Comparison of ENCODE assay signal across 8 cellular contexts in genomic region chr13:21175656-21176194, GRCh38. TPM values are rescaled to one million over a fixed set of nuclear protein-coding genes. Genes with fewer than 3 reads are reported as not detected.
A peak's percentile ranks its signal among the peaks of the same experiment; 100 is the strongest.
DNase-seq lines count a peak whose midpoint lies in the region; ATAC-seq and TF ChIP-seq lines count a peak whose summit lies in the region.

No MANE protein-coding gene starts in this region.

- H3K27ac ChIP-seq in 22Rv1: peak overlapping the region; percentile 96
- peak overlapping the region; percentile 85 for H3K27ac ChIP-seq in subcutaneous abdominal adipose tissue (ENCODE audit: low read depth, low read length)

- H3K4me1 Mint-ChIP-seq in activated CD8-positive, alpha-beta T cell treated with anti-CD3 and anti-CD28 coated beads, Interleukin-2, amount 10 ng/mL, durations not matched to agents 7 days and 5 days (ENCODE audit: low read depth): peaks cover 31% of the 10 kb centered on the region

- H3K27me3 ChIP-seq in H7 (ENCODE audit: control insufficient read depth, insufficient read depth, low read length): no peaks in the 10 kb centered on the region
- H3K27me3 ChIP-seq in subcutaneous abdominal adipose tissue (ENCODE audit: control insufficient read depth in 5 of 5, insufficient read depth in 4 of 5, low read length in 5 of 5): no peaks in the 10 kb centered on the region

- H3K36me3 Mint-ChIP-seq in activated CD8-positive, alpha-beta T cell treated with anti-CD3 and anti-CD28 coated beads, Interleukin-2, amount 10 ng/mL, durations not matched to agents 7 days and 5 days (ENCODE audit: low read depth): peaks cover 35% of the 10 kb centered on the region

- H3K27me3 Mint-ChIP-seq in activated CD8-positive, alpha-beta T cell treated with anti-CD3 and anti-CD28 coated beads, Interleukin-2, amount 10 ng/mL, durations not matched to agents 7 days and 5 days (ENCODE audit: low read depth): no peaks in the 10 kb centered on the region

- POLR2A ChIA-PET in activated CD8-positive, alpha-beta T cell treated with anti-CD3 and anti-CD28 coated beads, Interleukin-2, amount 10 ng/mL, durations not matched to agents 7 days and 5 days (lab: Charles Lee): interaction anchor here (0.6 to 2.6 kb wide), 21 partner anchors 7 to 471 kb away, joined by 3 to 40 read pairs (median 5); partner anchors contain the start of genes EEF1AKMT1, MICU2 and XPO4

- intact Hi-C loops in posterior vena cava (cut with DNase I): loop anchor here in 1 of 2 donors (5.0 kb wide), 1 partner anchor 233 kb away; no protein-coding TSS in a partner anchor

- no peak for TF ChIP-seq CTCF in 22Rv1 (IDR thresholded peaks at IDR 0.05)

- CTCF ChIA-PET in activated CD8-positive, alpha-beta T cell treated with anti-CD3 and anti-CD28 coated beads, Interleukin-2, amount 10 ng/mL, durations not matched to agents 7 days and 5 days (lab: Charles Lee): interaction anchor here (1.1 to 3.1 kb wide), 7 partner anchors 10 to 233 kb away, joined by 3 to 13 read pairs (median 7); no protein-coding TSS in a partner anchor

- DNase-seq in H7: no peak
- DNase-seq in activated CD8-positive, alpha-beta T cell treated with anti-CD3 and anti-CD28 coated beads, Interleukin-2, amount 10 ng/mL, durations not matched to agents 7 days and 5 days: no peak
- DNase-seq in posterior vena cava (ENCODE audit: low spot score): no peak
- DNase-seq in NCI-H146 (lab: John Stamatoyannopoulos, UW): no peak
- DNase-seq in hepatic stellate cell (ENCODE audit: low spot score): no peak

- H3K9me3 Mint-ChIP-seq in activated CD8-positive, alpha-beta T cell treated with anti-CD3 and anti-CD28 coated beads, Interleukin-2, amount 10 ng/mL, durations not matched to agents 7 days and 5 days (ENCODE audit: insufficient read depth): no peaks in the 10 kb centered on the region

- H3K36me3 ChIP-seq in H7 (replicated peaks; ENCODE audit: control insufficient read depth, insufficient read depth, low read length) (peaks cover 6% of the 10 kb centered on the region), subcutaneous abdominal adipose tissue (ENCODE audit: control insufficient read depth in 5 of 5, insufficient read depth in 5 of 5, low read length in 5 of 5) (no peaks in the 10 kb centered on the region)

- H3K27ac Mint-ChIP-seq in activated CD8-positive, alpha-beta T cell treated with anti-CD3 and anti-CD28 coated beads, Interleukin-2, amount 10 ng/mL, durations not matched to agents 7 days and 5 days: peak overlapping the region; percentile 97

- H3K9me3 ChIP-seq in iPS-18c (ENCODE audit: control insufficient read depth, insufficient read depth, low read length): no peaks in the 10 kb centered on the region
- H3K9me3 ChIP-seq in subcutaneous abdominal adipose tissue (ENCODE audit: control insufficient read depth in 5 of 5, low read length in 5 of 5): no peaks in the 10 kb centered on the region

- peaks cover 0 to 21% (median 15%) of the 10 kb centered on the region in 5 donors for H3K4me1 ChIP-seq in subcutaneous abdominal adipose tissue (ENCODE audit: control insufficient read depth in 5 of 5, insufficient read depth in 5 of 5, low read length in 5 of 5)

- H3K4me3 ChIP-seq in H7 (ENCODE audit: insufficient read depth, low read depth, low read length) (peak overlapping the region; percentile 88), iPS-18c (ENCODE audit: insufficient read depth, low read depth, low read length) (peak overlapping the region; percentile 92), subcutaneous abdominal adipose tissue (ENCODE audit: low read depth in 1 of 5, low read length in 5 of 5) (peak overlapping the region; percentile 68 to 92 (median 89))

- H3K9ac ChIP-seq in subcutaneous abdominal adipose tissue (ENCODE audit: low read length in 5 of 5): peak overlapping the region; percentile 52 to 93 (median 75)

- H3K4me3 Mint-ChIP-seq in activated CD8-positive, alpha-beta T cell treated with anti-CD3 and anti-CD28 coated beads, Interleukin-2, amount 10 ng/mL, durations not matched to agents 7 days and 5 days: peak overlapping the region; percentile 98

- ATAC-seq in activated CD8-positive, alpha-beta T cell treated with anti-CD3 and anti-CD28 coated beads, Interleukin-2, amount 10 ng/mL, durations not matched to agents 7 days and 5 days: no peak

RNA-seq across cellular contexts. Expression of gene SKA3, which starts 0.6 kb away (rescaled TPM):
- 30.5 and 31.8 TPM in 2 replicates for total RNA-seq in H7 (2014; rRNA removed; shearing (Covaris generic))
- total RNA-seq in activated CD8-positive, alpha-beta T cell treated with anti-CD3 and anti-CD28 coated beads, Interleukin-2, amount 10 ng/mL, durations not matched to agents 7 days and 5 days: 10 to 100 TPM; 51.0 to 52.5 TPM
- 1 to 10 TPM in 1 of 2 donors, under 1 TPM in 1; 0.86 to 1.7 TPM for total RNA-seq in posterior vena cava

RNA-seq across cellular contexts. Expression of gene MRPL57, which starts 0.7 kb away (rescaled TPM):
- total RNA-seq in H7 (2014; rRNA removed; shearing (Covaris generic)): 34.2 and 39.3 TPM in 2 replicates
- total RNA-seq in activated CD8-positive, alpha-beta T cell treated with anti-CD3 and anti-CD28 coated beads, Interleukin-2, amount 10 ng/mL, durations not matched to agents 7 days and 5 days: 10 to 100 TPM; 22.5 to 24.0 TPM
- 10 to 100 TPM; 10.1 to 11.1 TPM for total RNA-seq in posterior vena cava

RNA-seq across cellular contexts. Expression of gene SAP18, which starts 35.8 kb away (rescaled TPM):
- 61.5 and 83.2 TPM in 2 replicates for total RNA-seq in H7 (2014; rRNA removed; shearing (Covaris generic))
- 100 to 1,000 TPM; 218 to 225 TPM for total RNA-seq in activated CD8-positive, alpha-beta T cell treated with anti-CD3 and anti-CD28 coated beads, Interleukin-2, amount 10 ng/mL, durations not matched to agents 7 days and 5 days
- total RNA-seq in posterior vena cava: 100 to 1,000 TPM; 177 to 182 TPM

Comparison
In these comparisons a context has a peak if more than half of its experiments do, and no peak if none do; other contexts are left out.
1. RNA of gene SKA3, which starts 0.6 kb away (total RNA-seq): 51.0 to 52.5 TPM in activated CD8-positive, alpha-beta T cell treated with anti-CD3 and anti-CD28 coated beads, Interleukin-2, amount 10 ng/mL, durations not matched to agents 7 days and 5 days and 30.5 to 31.8 TPM in H7; 0.86 to 1.7 TPM in posterior vena cava; every median in the first group is over 10 times any median in the second.
2. Peak in every context shown above with its lines, with median percentiles within 50 percentile points of each other: H3K4me3 ChIP-seq.